ENCODE assay signal across 19 cellular contexts in genomic region chr1:153688283-153688682, GRCh38. TPM values are rescaled to one million over a fixed set of nuclear protein-coding genes. Genes with fewer than 3 reads are reported as not detected.
A peak's percentile ranks its signal among the peaks of the same experiment; 100 is the strongest.
DNase-seq lines count a peak whose midpoint lies in the region; ATAC-seq and TF ChIP-seq lines count a peak whose summit lies in the region.
"Had no signal": no experiment of that assay in that cellular context is flagged by ENCODE, and none has a peak within 500 bp of the region (broad histone marks: within the 10 kb centered on the region; RNA-seq: fewer than 3 reads in every experiment).

No MANE protein-coding gene starts in this region.

- H3K36me3 Mint-ChIP-seq in WTC11: peaks cover 5% of the 10 kb centered on the region

- TF ChIP-seq CTCF in left ventricle myocardium inferior (IDR thresholded peaks at IDR 0.05; ENCODE audit: borderline replicate concordance) (no peak), WTC11 (IDR thresholded peaks at IDR 0.05) (no peak), lower lobe of right lung (IDR thresholded peaks at IDR 0.05) (no peak)

- H3K9me3 Mint-ChIP-seq in WTC11: no peaks in the 10 kb centered on the region
- H3K9me3 Mint-ChIP-seq: CD4-positive, alpha-beta memory T cell had no signal

- intact Hi-C loops in left ventricle myocardium inferior (cut with micrococcal nuclease): no loop called here
- intact Hi-C loops in Right ventricle myocardium superior (cut with DNase I): no loop called here
- intact Hi-C loops in lower lobe of right lung (cut with DNase I): no loop called here

- peak overlapping the region; percentile 23 for H3K27ac ChIP-seq in left ventricle myocardium inferior (replicated peaks)
- no peak overlapping the region for H3K27ac ChIP-seq in lower lobe of right lung
- H3K27ac ChIP-seq: Peyer's patch had no signal

- ATAC-seq in Right ventricle myocardium superior (ENCODE audit: poor library complexity): no peak
- ATAC-seq in WTC11: no peak
- ATAC-seq in lower lobe of right lung: no peak
- ATAC-seq in GM21367 (IDR thresholded peaks at IDR 0.05; ENCODE audit: unreplicated experiment): no peak
- ATAC-seq in GM18519 (IDR thresholded peaks at IDR 0.05; ENCODE audit: low FRiP score, unreplicated experiment): no peak

- peaks cover 3% of the 10 kb centered on the region for H3K4me1 Mint-ChIP-seq in WTC11

- H3K4me1 ChIP-seq in left ventricle myocardium inferior (no peaks in the 10 kb centered on the region), lower lobe of right lung (no peaks in the 10 kb centered on the region)
- H3K4me1 ChIP-seq: HAP-1, Peyer's patch had no signal

- H3K36me3 ChIP-seq in left ventricle myocardium inferior: peaks cover 12% of the 10 kb centered on the region
- peaks cover 53% of the 10 kb centered on the region for H3K36me3 ChIP-seq in lower lobe of right lung
- H3K36me3 ChIP-seq in MG63: no peaks in the 10 kb centered on the region
- H3K36me3 ChIP-seq: BE2C, HAP-1, Peyer's patch had no signal

- POLR2A ChIA-PET in WTC11 (lab: Charles Lee): no interaction called here

- H3K4me3 Mint-ChIP-seq in WTC11: no peak overlapping the region

- H3K9me3 ChIP-seq in left ventricle myocardium inferior (replicated peaks): no peaks in the 10 kb centered on the region
- no peaks in the 10 kb centered on the region for H3K9me3 ChIP-seq in lower lobe of right lung
- H3K9me3 ChIP-seq in MG63: no peaks in the 10 kb centered on the region
- H3K9me3 ChIP-seq: BE2C, HAP-1, Peyer's patch, SK-N-SH had no signal

- no peak for DNase-seq in left ventricle myocardium inferior
- DNase-seq in Right ventricle myocardium superior: no peak
- DNase-seq in WTC11 (ENCODE audit: low spot score): no peak
- DNase-seq in lower lobe of right lung: peak; percentile 20
- DNase-seq in MG63: no peak
- no peak for DNase-seq in midbrain (lab: John Stamatoyannopoulos, UW)
- DNase-seq: BE2C; Calu3; CD4-positive, alpha-beta memory T cell; DMS53; EL; NCI-H1105 treated with DMSO at 0.1 percent for 48 hours; NCI-H1694; NCI-H2081 treated with DMSO at 0.1 percent for 48 hours; Peyer's patch had no signal

- CTCF ChIA-PET in WTC11 (lab: Charles Lee): interaction anchor here (2.5 kb wide), 1 partner anchor 10 kb away, joined by 5 read pairs; no protein-coding TSS in a partner anchor

- H3K27me3 ChIP-seq in left ventricle myocardium inferior (ENCODE audit: low read depth) (no peaks in the 10 kb centered on the region), lower lobe of right lung (ENCODE audit: low read depth) (no peaks in the 10 kb centered on the region), MG63 (no peaks in the 10 kb centered on the region)
- H3K27me3 ChIP-seq: BE2C, Peyer's patch had no signal

- H3K27ac Mint-ChIP-seq in WTC11: peak overlapping the region; percentile 64

- H3K27me3 Mint-ChIP-seq in WTC11 (ENCODE audit: low read depth): no peaks in the 10 kb centered on the region

- H3K4me3 ChIP-seq in left ventricle myocardium inferior (no peak overlapping the region), lower lobe of right lung (no peak overlapping the region), MG63 (no peak overlapping the region)
- H3K4me3 ChIP-seq: HAP-1, Peyer's patch had no signal

TF ChIP-seq in WTC11, 78 proteins besides CTCF, POLR2A, EP300 and RAD21 (continues in another document):
- TF ChIP-seq, protein P1, sequence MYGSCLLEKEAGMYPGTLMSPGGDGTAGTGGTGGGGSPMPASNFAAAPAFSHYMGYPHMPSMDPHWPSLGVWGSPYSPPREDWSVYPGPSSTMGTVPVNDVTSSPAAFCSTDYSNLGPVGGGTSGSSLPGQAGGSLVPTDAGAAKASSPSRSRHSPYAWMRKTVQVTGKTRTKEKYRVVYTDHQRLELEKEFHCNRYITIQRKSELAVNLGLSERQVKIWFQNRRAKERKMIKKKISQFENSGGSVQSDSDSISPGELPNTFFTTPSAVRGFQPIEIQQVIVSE (CRISPR knock-in tag; IDR thresholded peaks at IDR 0.05; ENCODE audit: borderline replicate concordance): no peak
- TF ChIP-seq HMGA2 (CRISPR knock-in tag; IDR thresholded peaks at IDR 0.05): no peak
- no peak for TF ChIP-seq CBFB (CRISPR knock-in tag; IDR thresholded peaks at IDR 0.05; ENCODE audit: low read depth)
- TF ChIP-seq SMAD4 (CRISPR knock-in tag; IDR thresholded peaks at IDR 0.05): no peak
- TF ChIP-seq FOXK1 (CRISPR knock-in tag; IDR thresholded peaks at IDR 0.05): no peak
- no peak for TF ChIP-seq ZNF396 (CRISPR knock-in tag; IDR thresholded peaks at IDR 0.05; ENCODE audit: borderline replicate concordance)
- no peak for TF ChIP-seq RELA (CRISPR knock-in tag; IDR thresholded peaks at IDR 0.05; ENCODE audit: borderline replicate concordance)
- TF ChIP-seq, protein P2, sequence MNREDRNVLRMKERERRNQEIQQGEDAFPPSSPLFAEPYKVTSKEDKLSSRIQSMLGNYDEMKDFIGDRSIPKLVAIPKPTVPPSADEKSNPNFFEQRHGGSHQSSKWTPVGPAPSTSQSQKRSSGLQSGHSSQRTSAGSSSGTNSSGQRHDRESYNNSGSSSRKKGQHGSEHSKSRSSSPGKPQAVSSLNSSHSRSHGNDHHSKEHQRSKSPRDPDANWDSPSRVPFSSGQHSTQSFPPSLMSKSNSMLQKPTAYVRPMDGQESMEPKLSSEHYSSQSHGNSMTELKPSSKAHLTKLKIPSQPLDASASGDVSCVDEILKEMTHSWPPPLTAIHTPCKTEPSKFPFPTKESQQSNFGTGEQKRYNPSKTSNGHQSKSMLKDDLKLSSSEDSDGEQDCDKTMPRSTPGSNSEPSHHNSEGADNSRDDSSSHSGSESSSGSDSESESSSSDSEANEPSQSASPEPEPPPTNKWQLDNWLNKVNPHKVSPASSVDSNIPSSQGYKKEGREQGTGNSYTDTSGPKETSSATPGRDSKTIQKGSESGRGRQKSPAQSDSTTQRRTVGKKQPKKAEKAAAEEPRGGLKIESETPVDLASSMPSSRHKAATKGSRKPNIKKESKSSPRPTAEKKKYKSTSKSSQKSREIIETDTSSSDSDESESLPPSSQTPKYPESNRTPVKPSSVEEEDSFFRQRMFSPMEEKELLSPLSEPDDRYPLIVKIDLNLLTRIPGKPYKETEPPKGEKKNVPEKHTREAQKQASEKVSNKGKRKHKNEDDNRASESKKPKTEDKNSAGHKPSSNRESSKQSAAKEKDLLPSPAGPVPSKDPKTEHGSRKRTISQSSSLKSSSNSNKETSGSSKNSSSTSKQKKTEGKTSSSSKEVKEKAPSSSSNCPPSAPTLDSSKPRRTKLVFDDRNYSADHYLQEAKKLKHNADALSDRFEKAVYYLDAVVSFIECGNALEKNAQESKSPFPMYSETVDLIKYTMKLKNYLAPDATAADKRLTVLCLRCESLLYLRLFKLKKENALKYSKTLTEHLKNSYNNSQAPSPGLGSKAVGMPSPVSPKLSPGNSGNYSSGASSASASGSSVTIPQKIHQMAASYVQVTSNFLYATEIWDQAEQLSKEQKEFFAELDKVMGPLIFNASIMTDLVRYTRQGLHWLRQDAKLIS (CRISPR knock-in tag; IDR thresholded peaks at IDR 0.05; ENCODE audit: borderline replicate concordance): no peak
- TF ChIP-seq SMAD3 (CRISPR knock-in tag; IDR thresholded peaks at IDR 0.05; ENCODE audit: borderline replicate concordance): no peak
- no peak for TF ChIP-seq E2F1 (CRISPR knock-in tag; IDR thresholded peaks at IDR 0.05)

RNA-seq across cellular contexts. Expression of gene NPR1, which starts 9.8 kb away (rescaled TPM):
- total RNA-seq in left ventricle myocardium inferior (10.4 TPM), Right ventricle myocardium superior (10.0 TPM), WTC11 (2021) (13.2 to 16.5 TPM (median 15.9 TPM) in 3 replicates), lower lobe of right lung (58.8 TPM)
- total RNA-seq in MG63 (2014; rRNA removed; shearing (Covaris generic); ENCODE audit: low replicate concordance): 0.33 TPM in 1 of 2 replicates, not detected in the other
- total RNA-seq: Calu3; CD4-positive, alpha-beta memory T cell had no signal

RNA-seq across cellular contexts. Expression of gene ILF2, which starts 17.5 kb away (rescaled TPM):
- total RNA-seq in left ventricle myocardium inferior: 61.6 TPM
- 55.3 TPM for total RNA-seq in Right ventricle myocardium superior
- total RNA-seq in WTC11 (2021): 311 to 337 TPM (median 313 TPM) in 3 replicates
- total RNA-seq in lower lobe of right lung: 83.2 TPM
- 305 and 372 TPM in 2 replicates for total RNA-seq in MG63 (2014; rRNA removed; shearing (Covaris generic); ENCODE audit: low replicate concordance)

RNA-seq across cellular contexts. Expression of gene SNAPIN, which starts 29.8 kb away (rescaled TPM):
- total RNA-seq in left ventricle myocardium inferior (67.0 TPM), Right ventricle myocardium superior (57.2 TPM), WTC11 (2021) (23.4 to 29.9 TPM (median 26.7 TPM) in 3 replicates), lower lobe of right lung (40.2 TPM)
- total RNA-seq in MG63 (2014; rRNA removed; shearing (Covaris generic); ENCODE audit: low replicate concordance): 50.4 and 84.0 TPM in 2 replicates

RNA-seq across cellular contexts. Expression of gene INTS3, which starts 39.6 kb away (rescaled TPM):
- 34.3 TPM for total RNA-seq in left ventricle myocardium inferior
- 31.8 TPM for total RNA-seq in Right ventricle myocardium superior
- 66.8 to 71.3 TPM (median 70.5 TPM) in 3 replicates for total RNA-seq in WTC11 (2021)
- total RNA-seq in lower lobe of right lung: 77.3 TPM
- 22.4 and 29.4 TPM in 2 replicates for total RNA-seq in MG63 (2014; rRNA removed; shearing (Covaris generic); ENCODE audit: low replicate concordance)

RNA-seq across cellular contexts. Expression of gene CHTOP, which starts 54.4 kb away (rescaled TPM):
- total RNA-seq in left ventricle myocardium inferior: 75.5 TPM
- 68.1 TPM for total RNA-seq in Right ventricle myocardium superior
- 101 to 105 TPM (median 104 TPM) in 3 replicates for total RNA-seq in WTC11 (2021)
- total RNA-seq in lower lobe of right lung: 72.2 TPM
- 61.0 and 72.4 TPM in 2 replicates for total RNA-seq in MG63 (2014; rRNA removed; shearing (Covaris generic); ENCODE audit: low replicate concordance)
